ENCODE assay signal across 11 cellular contexts in genomic region chr4:68861057-68861456, GRCh38. TPM values are rescaled to one million over a fixed set of nuclear protein-coding genes. Genes with fewer than 3 reads are reported as not detected.
"Had no signal": no experiment of that assay in that cellular context is flagged by ENCODE, and none has a peak within 500 bp of the region (broad histone marks: within the 10 kb centered on the region; RNA-seq: fewer than 3 reads in every experiment).

No MANE protein-coding gene starts in this region.

- ATAC-seq: GM23338, HCT116, K562 had no signal

- FAIRE-seq: H1, K562 had no signal

- H3K4me2 ChIP-seq: GM23338 had no signal

- DNase-seq: H7, HFFc6, IMR-90, KG1 had no signal

- H3K27ac ChIP-seq: HL-60 had no signal

- H3K4me1 ChIP-seq: HAP-1 had no signal

- H3K36me3 ChIP-seq: HAP-1 had no signal

- H3K9me3 ChIP-seq: HAP-1 had no signal

- H3K4me3 ChIP-seq: GM23338, HAP-1, K562 had no signal

- H2AFZ ChIP-seq: GM23338 had no signal

RNA-seq across cellular contexts. Expression of gene UGT2B10, which starts 45.3 kb away (rescaled TPM):
- total RNA-seq: GM23338, H1, H7, HFFc6, HT1080, IMR-90 had no signal
- polyA plus RNA-seq: GM23338, H1, IMR-90, K562 had no signal
